9 cellular contexts compared by ENCODE assay signal in genomic region chr5:10440367-10440990, GRCh38. TPM values are rescaled to one million over a fixed set of nuclear protein-coding genes. Genes with fewer than 3 reads are reported as not detected.
DNase-seq lines count a peak whose midpoint lies in the region; TF ChIP-seq lines count a peak whose summit lies in the region.
"Had no signal": no experiment of that assay in that cellular context is flagged by ENCODE, and none has a peak within 500 bp of the region (broad histone marks: within the 10 kb centered on the region; RNA-seq: fewer than 3 reads in every experiment).

No MANE protein-coding gene starts in this region.

- no peak overlapping the region for H2AFZ ChIP-seq in parathyroid adenoma

- H3K9ac ChIP-seq in parathyroid adenoma: no peak overlapping the region

- H3K36me3 ChIP-seq in DOHH2 (ENCODE audit: control insufficient read depth, low read length) (no peaks in the 10 kb centered on the region), Peyer's patch (peaks cover 0 to 19% (median 0%) of the 10 kb centered on the region in 3 donors), parathyroid adenoma (ENCODE audit: control insufficient read depth, insufficient read depth, low read length) (no peaks in the 10 kb centered on the region), MG63 (peaks cover 39% of the 10 kb centered on the region)

- no peak for DNase-seq in Peyer's patch
- no peak for DNase-seq in epithelial cell of proximal tubule (ENCODE audit: low read depth)
- DNase-seq in NK-92 (lab: John Stamatoyannopoulos, UW; ENCODE audit: unreplicated experiment): no peak
- DNase-seq in NCI-H128 (lab: John Stamatoyannopoulos, UW; ENCODE audit: unreplicated experiment): no peak
- no peak for DNase-seq in GM13977 (ENCODE audit: low spot score)
- no peak for DNase-seq in MG63
- DNase-seq: cortex of kidney had no signal

- no peaks in the 10 kb centered on the region for H4K20me1 ChIP-seq in DOHH2 (ENCODE audit: control insufficient read depth, insufficient read depth, low read depth, low read length)

- no peaks in the 10 kb centered on the region for H3K9me2 ChIP-seq in DOHH2 (replicated peaks; ENCODE audit: control insufficient read depth, low read length)

- in situ Hi-C loops in GM13977 (cut with MboI; ENCODE audit: low pct_unique_long_range_greater_than_20kb, low sequenced_read_pairs, unreplicated experiment): no loop called here

- no peak for TF ChIP-seq POLR2A in Peyer's patch (IDR thresholded peaks at IDR 0.05)

- peaks cover 14% of the 10 kb centered on the region for H3K27me3 ChIP-seq in DOHH2 (ENCODE audit: control insufficient read depth, low read length)
- H3K27me3 ChIP-seq in Peyer's patch: no peaks in the 10 kb centered on the region
- no peaks in the 10 kb centered on the region for H3K27me3 ChIP-seq in parathyroid adenoma (ENCODE audit: control insufficient read depth, insufficient read depth, low read length)
- no peaks in the 10 kb centered on the region for H3K27me3 ChIP-seq in MG63

- peak overlapping the region; percentile 90 for H3K4me2 ChIP-seq in DOHH2 (ENCODE audit: low read length)
- H3K4me2 ChIP-seq in parathyroid adenoma (ENCODE audit: low read length): no peak overlapping the region

- no peak overlapping the region for H3K4me3 ChIP-seq in DOHH2 (ENCODE audit: low read length)
- peak overlapping the region in 3 of 4 donors; percentile 41 to 65 (median 55) for H3K4me3 ChIP-seq in Peyer's patch
- peak overlapping the region; percentile 59 for H3K4me3 ChIP-seq in epithelial cell of proximal tubule (ENCODE audit: low read depth, low read length)
- H3K4me3 ChIP-seq in parathyroid adenoma (ENCODE audit: low read depth, low read length): peak overlapping the region; percentile 58
- H3K4me3 ChIP-seq in MG63: no peak overlapping the region

- H3F3A ChIP-seq in DOHH2 (ENCODE audit: control insufficient read depth, insufficient read depth): peaks cover 18% of the 10 kb centered on the region

- no peak overlapping the region for H3K27ac ChIP-seq in DOHH2 (ENCODE audit: low read depth, low read length)
- H3K27ac ChIP-seq in Peyer's patch: no peak overlapping the region
- H3K27ac ChIP-seq in parathyroid adenoma: no peak overlapping the region

- peaks cover 23% of the 10 kb centered on the region for H3K4me1 ChIP-seq in DOHH2 (ENCODE audit: control insufficient read depth, low read length)
- peaks cover 0 to 21% (median 4%) of the 10 kb centered on the region in 4 donors for H3K4me1 ChIP-seq in Peyer's patch
- no peaks in the 10 kb centered on the region for H3K4me1 ChIP-seq in parathyroid adenoma

- H3K9me3 ChIP-seq in DOHH2 (ENCODE audit: control insufficient read depth, insufficient read depth, low read length) (no peaks in the 10 kb centered on the region), Peyer's patch (no peaks in the 10 kb centered on the region), parathyroid adenoma (ENCODE audit: control insufficient read depth, low read length) (no peaks in the 10 kb centered on the region), MG63 (no peaks in the 10 kb centered on the region)

- H3K79me2 ChIP-seq in DOHH2 (ENCODE audit: control insufficient read depth, low read length): no peaks in the 10 kb centered on the region
- H3K79me2 ChIP-seq in parathyroid adenoma: no peaks in the 10 kb centered on the region

- TF ChIP-seq CTCF in DOHH2 (IDR thresholded peaks at IDR 0.05; ENCODE audit: low read depth, low read length, poor library complexity, severe bottlenecking): no peak
- TF ChIP-seq CTCF in Peyer's patch (IDR thresholded peaks at IDR 0.05): no peak
- no peak for TF ChIP-seq CTCF in epithelial cell of proximal tubule (conservative IDR thresholded peaks at IDR 0.05; ENCODE audit: low read depth, low read length)
- no peak for TF ChIP-seq CTCF in parathyroid adenoma (IDR thresholded peaks at IDR 0.05)
- TF ChIP-seq CTCF in GM13977 (IDR thresholded peaks at IDR 0.05; ENCODE audit: extremely low read depth, insufficient read depth, missing control alignments): no peak

RNA-seq across cellular contexts. Expression of gene ROPN1L, which starts 1.2 kb away (rescaled TPM):
- total RNA-seq in Peyer's patch (1 to 10 TPM in 1 of 4 donors, not detected in 3; 1.7 TPM), epithelial cell of proximal tubule (1.1 TPM in 1 of 2 replicates, not detected in the other)
- total RNA-seq in MG63 (2014; rRNA removed; shearing (Covaris generic); ENCODE audit: low replicate concordance): 3.0 and 5.4 TPM in 2 replicates

Comparison
In these comparisons a context has a peak if more than half of its experiments do, and no peak if none do; other contexts are left out.
1. H3K4me3 ChIP-seq: peak in Peyer's patch (3 of 4), epithelial cell of proximal tubule (single experiment) and parathyroid adenoma (single experiment); none in DOHH2 (single experiment) and MG63 (single experiment).